In the genomic region with DNA sequence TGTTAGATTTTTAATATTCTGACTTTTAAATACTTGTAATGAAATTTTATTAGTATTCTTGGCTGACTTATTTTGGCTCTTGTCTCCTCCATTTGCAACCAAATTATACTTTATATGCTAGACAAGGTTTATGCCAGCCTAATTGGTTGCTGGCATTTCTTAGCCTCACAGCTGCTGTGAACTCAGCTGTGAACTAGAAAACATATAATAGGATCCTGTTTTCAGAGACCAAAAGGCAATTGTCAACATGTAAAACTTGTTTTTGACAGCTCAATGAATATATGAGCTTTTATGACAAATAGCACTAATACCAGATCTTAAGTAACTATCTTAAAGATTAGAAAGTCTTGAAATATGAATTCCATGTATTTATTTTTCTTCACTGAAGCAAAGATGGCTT, we compare ENCODE assay signal across 26 cellular contexts. TPM values are rescaled to one million over a fixed set of nuclear protein-coding genes. Genes with fewer than 3 reads are reported as not detected.
DNase-seq lines count a peak whose midpoint lies in the region; ATAC-seq and TF ChIP-seq lines count a peak whose summit lies in the region.
"Had no signal": no experiment of that assay in that cellular context is flagged by ENCODE, and none has a peak within 500 bp of the region (broad histone marks: within the 10 kb centered on the region; RNA-seq: fewer than 3 reads in every experiment).

No MANE protein-coding gene starts in this region.

- peaks cover 9 to 33% of the 10 kb centered on the region in 2 donors for H3K4me1 ChIP-seq in naive thymus-derived CD4-positive, alpha-beta T cell (ENCODE audit: control insufficient read depth in 2 of 2, insufficient read depth in 2 of 2, low read length in 2 of 2)
- peaks cover 4% of the 10 kb centered on the region; the same call in 1 of the 2 replicates for H3K4me1 ChIP-seq in HAP-1
- H3K4me1 ChIP-seq: breast epithelium, testis had no signal

- peak overlapping the region; percentile 51 for H3K27ac Mint-ChIP-seq in CD4-positive, alpha-beta T cell
- peak overlapping the region in 5 of 9 donors; percentile 8 to 63 (median 13) for H3K27ac Mint-ChIP-seq in naive thymus-derived CD4-positive, alpha-beta T cell
- H3K27ac Mint-ChIP-seq in activated CD4-positive, alpha-beta memory T cell treated with anti-CD3 and anti-CD28 coated beads for 36 hours, result no peak overlapping the region
- H3K27ac Mint-ChIP-seq: activated naive CD4-positive, alpha-beta T cell treated with anti-CD3 and anti-CD28 coated beads for 36 hours; HFFc6; stimulated activated memory B cell treated with anti-CD40 and anti-IgM and Interleukin-4, amounts not matched to agents 10 μg/mL and 1 μg/mL and 100 μg/mL, for 72 hours had no signal

- CTCF ChIA-PET in CD4-positive, alpha-beta T cell (lab: Charles Lee), result interaction anchor here (0.6 to 0.7 kb wide), 2 partner anchors 13 to 64 kb away, joined by 3 to 4 read pairs; no protein-coding TSS in a partner anchor
- CTCF ChIA-PET in naive thymus-derived CD4-positive, alpha-beta T cell (lab: Charles Lee), result interaction anchor here (1.5 kb wide), 1 partner anchor 20 kb away, joined by 4 read pairs; no protein-coding TSS in a partner anchor
- CTCF ChIA-PET in activated CD4-positive, alpha-beta memory T cell treated with anti-CD3 and anti-CD28 coated beads for 36 hours (lab: Charles Lee), result interaction anchor here (0.5 to 1.4 kb wide), 2 partner anchors 15 to 107 kb away, joined by 3 to 4 read pairs; no protein-coding TSS in a partner anchor

- H3K9me3 ChIP-seq in CD4-positive, alpha-beta T cell (ENCODE audit: control insufficient read depth, low read length), result no peaks in the 10 kb centered on the region
- H3K9me3 ChIP-seq in naive thymus-derived CD4-positive, alpha-beta T cell (ENCODE audit: control insufficient read depth in 2 of 3, low read length in 3 of 3), result no peaks in the 10 kb centered on the region
- no peaks in the 10 kb centered on the region for H3K9me3 ChIP-seq in HAP-1
- H3K9me3 ChIP-seq: breast epithelium, testis had no signal

- H3K36me3 ChIP-seq in naive thymus-derived CD4-positive, alpha-beta T cell (ENCODE audit: control insufficient read depth in 2 of 3, insufficient read depth in 3 of 3, low read length in 3 of 3), result peaks cover 0 to 14% (median 0%) of the 10 kb centered on the region in 3 experiments
- H3K36me3 ChIP-seq in HAP-1 (replicated peaks), result no peaks in the 10 kb centered on the region
- H3K36me3 ChIP-seq: breast epithelium had no signal

- H3K4me3 Mint-ChIP-seq in CD4-positive, alpha-beta T cell, result no peak overlapping the region
- no peak overlapping the region for H3K4me3 Mint-ChIP-seq in naive thymus-derived CD4-positive, alpha-beta T cell
- no peak overlapping the region for H3K4me3 Mint-ChIP-seq in activated CD4-positive, alpha-beta memory T cell treated with anti-CD3 and anti-CD28 coated beads for 36 hours
- H3K4me3 Mint-ChIP-seq: activated naive CD4-positive, alpha-beta T cell treated with anti-CD3 and anti-CD28 coated beads for 36 hours; HFFc6; stimulated activated memory B cell treated with anti-CD40 and anti-IgM and Interleukin-4, amounts not matched to agents 10 μg/mL and 1 μg/mL and 100 μg/mL, for 72 hours had no signal

- no peak for DNase-seq in CD4-positive, alpha-beta T cell
- DNase-seq in LHCN-M2 (ENCODE audit: low read depth), result peak; percentile 26
- peak in 13 of 61 donors; percentile 3 to 35 (median 15) for DNase-seq in caudate nucleus (lab: John Stamatoyannopoulos, UW)
- DNase-seq in naive thymus-derived CD4-positive, alpha-beta T cell, result no peak
- no peak for DNase-seq in HAP-1 (ENCODE audit: low spot score in 2 of 2)
- DNase-seq in kidney glomerular epithelial cell (lab: John Stamatoyannopoulos, UW), result no peak
- no peak for DNase-seq in activated CD4-positive, alpha-beta memory T cell treated with anti-CD3 and anti-CD28 coated beads for 36 hours
- DNase-seq: activated CD4-positive, alpha-beta T cell treated with anti-CD3 and anti-CD28 coated beads for 4 hours; activated naive CD4-positive, alpha-beta T cell treated with anti-CD3 and anti-CD28 coated beads for 36 hours; amniotic stem cell; C1 segment of cervical spinal cord; effector CD8-positive, alpha-beta T cell; HFFc6; NCI-H1048; NCI-H187 treated with DMSO at 0.1 percent for 48 hours; NCI-H2227 treated with DMSO at 0.1 percent for 48 hours; NCI-H748 treated with DMSO at 0.1 percent for 48 hours; stimulated activated CD4-positive, alpha-beta T cell treated with anti-CD3 and anti-CD28 coated beads, Interleukin-4, amount 100 ng/mL, for 4 hours; testis had no signal

- no peak overlapping the region for H3K4me3 ChIP-seq in naive thymus-derived CD4-positive, alpha-beta T cell (ENCODE audit: low read length)
- H3K4me3 ChIP-seq in HAP-1, result no peak overlapping the region
- H3K4me3 ChIP-seq: breast epithelium, lung, testis had no signal

- no peak overlapping the region for H3K27ac ChIP-seq in CD4-positive, alpha-beta T cell (ENCODE audit: low read depth, low read length)
- peak overlapping the region; percentile 80 for H3K27ac ChIP-seq in caudate nucleus (ENCODE audit: low read depth, low read length)
- no peak overlapping the region for H3K27ac ChIP-seq in naive thymus-derived CD4-positive, alpha-beta T cell (ENCODE audit: low read depth, low read length)
- H3K27ac ChIP-seq: breast epithelium, epithelial cell of prostate, RWPE1, testis had no signal

- H3K27me3 ChIP-seq in CD4-positive, alpha-beta T cell (ENCODE audit: control insufficient read depth, insufficient read depth, low read length), result no peaks in the 10 kb centered on the region
- no peaks in the 10 kb centered on the region for H3K27me3 ChIP-seq in naive thymus-derived CD4-positive, alpha-beta T cell (ENCODE audit: control insufficient read depth in 2 of 2, insufficient read depth in 2 of 2, low read length in 2 of 2)
- no peaks in the 10 kb centered on the region for H3K27me3 ChIP-seq in HAP-1 (ENCODE audit: low read depth)
- H3K27me3 ChIP-seq: breast epithelium, testis had no signal

- no peaks in the 10 kb centered on the region for H3K27me3 Mint-ChIP-seq in CD4-positive, alpha-beta T cell
- no peaks in the 10 kb centered on the region for H3K27me3 Mint-ChIP-seq in naive thymus-derived CD4-positive, alpha-beta T cell
- no peaks in the 10 kb centered on the region for H3K27me3 Mint-ChIP-seq in activated CD4-positive, alpha-beta memory T cell treated with anti-CD3 and anti-CD28 coated beads for 36 hours
- H3K27me3 Mint-ChIP-seq: stimulated activated memory B cell treated with anti-CD40 and anti-IgM and Interleukin-4, amounts not matched to agents 10 μg/mL and 1 μg/mL and 100 μg/mL, for 72 hours had no signal

- POLR2A ChIA-PET in CD4-positive, alpha-beta T cell (lab: Charles Lee), result interaction anchor here (0.6 to 2.0 kb wide), 3 partner anchors 10 to 26 kb away, joined by 3 to 7 read pairs (median 3); a partner anchor contains a TSS
- POLR2A ChIA-PET in naive thymus-derived CD4-positive, alpha-beta T cell (lab: Charles Lee), result interaction anchor here (1.8 kb wide), 1 partner anchor 22 kb away, joined by 9 read pairs; no protein-coding TSS in a partner anchor
- POLR2A ChIA-PET in activated CD4-positive, alpha-beta memory T cell treated with anti-CD3 and anti-CD28 coated beads for 36 hours (lab: Charles Lee), result no interaction called here

- no peak for ATAC-seq in CD4-positive, alpha-beta T cell (ENCODE audit: poor library complexity)
- no peak for ATAC-seq in naive thymus-derived CD4-positive, alpha-beta T cell
- ATAC-seq in GM19463 (IDR thresholded peaks at IDR 0.05; ENCODE audit: unreplicated experiment), result no peak
- ATAC-seq: sciatic nerve; stimulated activated memory B cell treated with anti-CD40 and anti-IgM and Interleukin-4, amounts not matched to agents 10 μg/mL and 1 μg/mL and 100 μg/mL, for 72 hours had no signal

- intact Hi-C loops in CD4-positive, alpha-beta T cell (cut with DNase I, micrococcal nuclease), result no loop called here
- intact Hi-C loops in naive thymus-derived CD4-positive, alpha-beta T cell (cut with micrococcal nuclease), result loop anchor here in 1 of 2 donors (2.0 kb wide), 2 partner anchors 13 to 75 kb away; no protein-coding TSS in a partner anchor
- intact Hi-C loops in activated CD4-positive, alpha-beta memory T cell treated with anti-CD3 and anti-CD28 coated beads for 36 hours (cut with micrococcal nuclease), result no loop called here

- TF ChIP-seq CTCF in CD4-positive, alpha-beta T cell (IDR thresholded peaks at IDR 0.05), result no peak

- H3K4me1 Mint-ChIP-seq in CD4-positive, alpha-beta T cell (ENCODE audit: low read depth), result peaks cover 82% of the 10 kb centered on the region
- peaks cover 46 to 91% (median 84%) of the 10 kb centered on the region in 7 donors for H3K4me1 Mint-ChIP-seq in naive thymus-derived CD4-positive, alpha-beta T cell
- peaks cover 75% of the 10 kb centered on the region for H3K4me1 Mint-ChIP-seq in activated CD4-positive, alpha-beta memory T cell treated with anti-CD3 and anti-CD28 coated beads for 36 hours (ENCODE audit: low read depth)

- H3K9me3 Mint-ChIP-seq in CD4-positive, alpha-beta T cell, result no peaks in the 10 kb centered on the region
- no peaks in the 10 kb centered on the region for H3K9me3 Mint-ChIP-seq in naive thymus-derived CD4-positive, alpha-beta T cell
- no peaks in the 10 kb centered on the region for H3K9me3 Mint-ChIP-seq in activated CD4-positive, alpha-beta memory T cell treated with anti-CD3 and anti-CD28 coated beads for 36 hours
- H3K9me3 Mint-ChIP-seq: activated naive CD4-positive, alpha-beta T cell treated with anti-CD3 and anti-CD28 coated beads for 36 hours; HFFc6; stimulated activated memory B cell treated with anti-CD40 and anti-IgM and Interleukin-4, amounts not matched to agents 10 μg/mL and 1 μg/mL and 100 μg/mL, for 72 hours had no signal

- in situ Hi-C loops in HAP-1 (cut with MboI; ENCODE audit: low sequenced_read_pairs), result no loop called here

- peaks cover 31% of the 10 kb centered on the region for H3K36me3 Mint-ChIP-seq in CD4-positive, alpha-beta T cell (ENCODE audit: low read depth)
- H3K36me3 Mint-ChIP-seq in naive thymus-derived CD4-positive, alpha-beta T cell, result peaks cover 0 to 20% (median 5%) of the 10 kb centered on the region in 5 donors
- H3K36me3 Mint-ChIP-seq in activated CD4-positive, alpha-beta memory T cell treated with anti-CD3 and anti-CD28 coated beads for 36 hours, result peaks cover 8% of the 10 kb centered on the region

RNA-seq across cellular contexts. Expression of a gene that starts 25.9 kb away (rescaled TPM):
- 10 to 100 TPM; 78.4 to 81.8 TPM for total RNA-seq in CD4-positive, alpha-beta T cell
- 49.4 and 58.1 TPM in 2 replicates for total RNA-seq in LHCN-M2 (2014; rRNA removed)
- 18.1 TPM for polyA plus RNA-seq in LHCN-M2 (2012)
- 100 to 1,000 TPM in 3 of 5 experiments, 10 to 100 TPM in 2; 73.5 to 179 (median 142) TPM for total RNA-seq in naive thymus-derived CD4-positive, alpha-beta T cell
- polyA plus RNA-seq in naive thymus-derived CD4-positive, alpha-beta T cell, result 100 to 1,000 TPM; 136 to 159 TPM
- 100 to 1,000 TPM; 209 TPM for total RNA-seq in activated CD4-positive, alpha-beta memory T cell treated with anti-CD3 and anti-CD28 coated beads for 36 hours
